In genomic region chr1:9910080-9910424, GRCh38 we compare ENCODE assay signal across 8 cellular contexts. TPM values are rescaled to one million over a fixed set of nuclear protein-coding genes. Genes with fewer than 3 reads are reported as not detected.
DNase-seq lines count a peak whose midpoint lies in the region; ATAC-seq and TF ChIP-seq lines count a peak whose summit lies in the region.

A gene with protein sequence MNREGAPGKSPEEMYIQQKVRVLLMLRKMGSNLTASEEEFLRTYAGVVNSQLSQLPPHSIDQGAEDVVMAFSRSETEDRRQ (minus strand): TSS chr1:9910269. CDS start chr1:9872064, 38,205 bp downstream.

- H3K4me2 ChIP-seq in trophoblast cell (ENCODE audit: low read length), result peak within 1 kb of the TSS; percentile 100

- DNase-seq in T-cell, result no peak
- no peak for DNase-seq in trophoblast cell
- DNase-seq in NCI-H774 (lab: John Stamatoyannopoulos, UW), result no peak
- no peak for DNase-seq in glomerular visceral epithelial cell (ENCODE audit: extremely low spot score)

- H3K79me2 ChIP-seq in trophoblast cell (ENCODE audit: control insufficient read depth, insufficient read depth, low read length, poor library complexity), result peaks cover 3% of the 10 kb centered on the region

- peaks cover 27 to 40% (median 34%) of the 10 kb centered on the region in 3 donors for H3K4me1 Mint-ChIP-seq in T-cell

- peak within 1 kb of the TSS; percentile 81 for H4K91ac ChIP-seq in trophoblast cell (ENCODE audit: low read depth, low read length)

- H3K14ac ChIP-seq in trophoblast cell (ENCODE audit: low read length), result peak within 1 kb of the TSS; percentile 82

- peak within 1 kb of the TSS; percentile 98 for H2AFZ ChIP-seq in trophoblast cell (ENCODE audit: insufficient read depth, low read length, poor library complexity)

- 0 out of 2 replicates have a peak, but pooled peaks have one; percentile 7 for TF ChIP-seq CTCF in 22Rv1 (IDR thresholded peaks at IDR 0.05)
- peak in 1 of 4 experiments; percentile 12 for TF ChIP-seq CTCF in gastroesophageal sphincter (IDR thresholded peaks at IDR 0.05)

- peak within 1 kb of the TSS; percentile 96 to 99 for H3K27ac Mint-ChIP-seq in T-cell

- H3K4me1 ChIP-seq in gastroesophageal sphincter (peaks cover 0 to 33% (median 17%) of the 10 kb centered on the region in 3 donors), trophoblast cell (ENCODE audit: control insufficient read depth in 1 of 2, insufficient read depth in 2 of 2, low read length in 2 of 2) (peaks cover 4 to 5% of the 10 kb centered on the region in 2 experiments)

- no CpG with 5 or more reads among the region's 54 CpGs for WGBS in gastroesophageal sphincter (ENCODE audit: low coverage in 1 of 2), 2 donors
- WGBS in trophoblast cell (ENCODE audit: extremely low coverage, insufficient coverage, insufficient read length), result no CpG with 5 or more reads among the region's 54 CpGs

- H3K4me3 ChIP-seq in gastroesophageal sphincter, result peak within 1 kb of the TSS; percentile 80
- peak within 1 kb of the TSS; percentile 84 for H3K4me3 ChIP-seq in trophoblast cell (ENCODE audit: low read depth, low read length)

- no peak within 1 kb of the TSS for H2BK12ac ChIP-seq in trophoblast cell (ENCODE audit: low read length)

- H3K23ac ChIP-seq in trophoblast cell (ENCODE audit: low read length), result no peak within 1 kb of the TSS

- peak; percentile 80 for ATAC-seq in GM18907 (IDR thresholded peaks at IDR 0.05; ENCODE audit: unreplicated experiment)
- peak; percentile 73 for ATAC-seq in HG03135 (IDR thresholded peaks at IDR 0.05; ENCODE audit: unreplicated experiment)
- ATAC-seq in T-cell (replicated peaks in 1 of 4), result peak; percentile 80 to 86 (median 84)
- ATAC-seq in gastroesophageal sphincter, result peak; percentile 93

- POLR2A ChIA-PET in T-cell (lab: Charles Lee), result interaction anchor here in 1 of 2 donors (1.2 kb wide), 1 partner anchor 33 kb away, joined by 5 read pairs; the partner anchor contains the start of genes LZIC and NMNAT1

- H3K9me3 Mint-ChIP-seq in T-cell, result no peaks in the 10 kb centered on the region

- TF ChIP-seq EP300 in gastroesophageal sphincter (IDR thresholded peaks at IDR 0.05), result no peak

- H3K9me3 ChIP-seq in gastroesophageal sphincter (no peaks in the 10 kb centered on the region), trophoblast cell (ENCODE audit: insufficient read depth, low read depth, low read length) (no peaks in the 10 kb centered on the region)

- H3K4me3 Mint-ChIP-seq in T-cell, result peak within 1 kb of the TSS; percentile 93 to 99 (median 96)

- H3K36me3 Mint-ChIP-seq in T-cell, result no peaks in the 10 kb centered on the region

- peak within 1 kb of the TSS; percentile 70 for H3K18ac ChIP-seq in trophoblast cell (ENCODE audit: low read length)

- H3K27me3 Mint-ChIP-seq in T-cell, result no peaks in the 10 kb centered on the region

- peaks cover 7% of the 10 kb centered on the region for H3K79me1 ChIP-seq in trophoblast cell (ENCODE audit: low read length)

- H4K8ac ChIP-seq in trophoblast cell (ENCODE audit: low read depth, low read length), result peak within 1 kb of the TSS; percentile 82

- peak within 1 kb of the TSS; percentile 80 for H4K12ac ChIP-seq in trophoblast cell (ENCODE audit: low read depth, low read length)

- peak; percentile 23 to 69 for TF ChIP-seq POLR2A in gastroesophageal sphincter (IDR thresholded peaks at IDR 0.05)

- peak within 1 kb of the TSS; percentile 75 for H3K4ac ChIP-seq in trophoblast cell (ENCODE audit: low read depth, low read length)

- CTCF ChIA-PET in T-cell (lab: Charles Lee), result interaction anchor here in 1 of 2 donors (1.2 kb wide), 1 partner anchor 33 kb away, joined by 6 read pairs; the partner anchor contains the start of genes LZIC and NMNAT1

- H3K27ac ChIP-seq in 22Rv1 (peak within 1 kb of the TSS; percentile 88), gastroesophageal sphincter (peak within 1 kb of the TSS; percentile 91 to 97 (median 96)), trophoblast cell (ENCODE audit: low read depth, low read length) (peak within 1 kb of the TSS; percentile 85)

- H3K27me3 ChIP-seq in gastroesophageal sphincter (no peaks in the 10 kb centered on the region), trophoblast cell (ENCODE audit: insufficient read depth, low read length) (no peaks in the 10 kb centered on the region)

- peak within 1 kb of the TSS; percentile 92 for H3K9ac ChIP-seq in trophoblast cell (ENCODE audit: low read length)

- H2BK5ac ChIP-seq in trophoblast cell (ENCODE audit: low read depth, low read length, poor library complexity), result peak within 1 kb of the TSS; percentile 89

- peak within 1 kb of the TSS; percentile 67 for H2BK120ac ChIP-seq in trophoblast cell (ENCODE audit: insufficient read depth, low read length, poor library complexity)

- H2AK5ac ChIP-seq in trophoblast cell (ENCODE audit: low read length), result no peak within 1 kb of the TSS

- H3K36me3 ChIP-seq in gastroesophageal sphincter (no peaks in the 10 kb centered on the region), trophoblast cell (ENCODE audit: control insufficient read depth in 1 of 2, insufficient read depth in 2 of 2, low read length in 2 of 2) (no peaks in the 10 kb centered on the region)

RNA-seq across cellular contexts. Expression of the gene that starts here (rescaled TPM):
- 10 to 100 TPM in 1 of 5 donors, 1 to 10 TPM in 4; 9.1 to 11.1 (median 9.6) TPM for total RNA-seq in T-cell
- total RNA-seq in gastroesophageal sphincter, result 10 to 100 TPM; 13.7 to 27.6 (median 21.0) TPM
- 25.8 and 28.5 TPM in 2 replicates for polyA plus RNA-seq in trophoblast cell (2013)
